Comparison of ENCODE assay signal across 13 cellular contexts in the genomic region with DNA sequence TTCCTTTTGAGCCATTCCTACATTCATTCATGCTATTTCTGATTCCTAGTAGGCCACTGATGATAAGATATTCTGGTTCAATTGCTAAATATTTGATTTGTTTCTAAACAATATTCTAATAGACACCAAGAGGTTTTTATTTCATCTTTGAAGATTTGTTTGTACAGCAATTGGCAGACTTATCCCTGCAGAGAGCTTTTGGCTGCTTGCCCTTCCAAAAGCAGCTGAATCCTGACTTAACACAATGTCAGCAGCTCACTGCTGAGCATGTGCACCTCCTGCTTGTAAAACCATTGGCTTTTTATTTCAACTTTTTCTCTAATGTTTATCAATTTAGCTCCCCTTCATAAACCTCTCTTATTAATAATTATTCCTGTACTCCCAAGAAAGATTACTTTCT. TPM values are rescaled to one million over a fixed set of nuclear protein-coding genes. Genes with fewer than 3 reads are reported as not detected.
DNase-seq lines count a peak whose midpoint lies in the region; ATAC-seq lines count a peak whose summit lies in the region.
"Had no signal": no experiment of that assay in that cellular context is flagged by ENCODE, and none has a peak within 500 bp of the region (broad histone marks: within the 10 kb centered on the region; RNA-seq: fewer than 3 reads in every experiment).

No MANE protein-coding gene starts in this region.

- DNase-seq in G401 (ENCODE audit: low spot score) (peak; percentile 58), NCI-H2196 (lab: John Stamatoyannopoulos, UW; ENCODE audit: unreplicated experiment) (peak; percentile 60), cerebellar cortex (ENCODE audit: low spot score) (peak; percentile 38), midbrain (lab: John Stamatoyannopoulos, UW) (peak; percentile 15)
- DNase-seq in stimulated activated CD4-positive, alpha-beta T cell treated with anti-CD3 and anti-CD28 coated beads, Interleukin-12 subunit alpha, Interleukin-12 subunit beta, amount 100 ng/mL, for 4 hours, result no peak
- no peak for DNase-seq in activated CD4-positive, alpha-beta T cell treated with anti-CD3 and anti-CD28 coated beads, Interleukin-2, amount 50 U/mL, for 48 hours
- DNase-seq: activated CD4-positive, alpha-beta T cell treated with anti-CD3 and anti-CD28 coated beads, Interleukin-2, amount 50 U/mL, for 1 hour; activated gamma-delta T cell treated with Interleukin-2 at 50 U/mL for 16 hours; CD8-positive, alpha-beta T cell; GM23248 had no signal

- in situ Hi-C loops in G401 (cut with HindIII; ENCODE audit: low sequenced_read_pairs), result no loop called here

- ATAC-seq in HG02970 (IDR thresholded peaks at IDR 0.05; ENCODE audit: low FRiP score, unreplicated experiment), result no peak
- no peak for ATAC-seq in HG03571 (IDR thresholded peaks at IDR 0.05; ENCODE audit: unreplicated experiment)
- ATAC-seq: CD8-positive, alpha-beta T cell; mucosa of descending colon had no signal

RNA-seq across cellular contexts. Expression of a gene that starts 45.3 kb away (rescaled TPM):
- 145 and 225 TPM in 2 replicates for total RNA-seq in G401 (2014; rRNA removed; shearing (Covaris generic))
- total RNA-seq: CD8-positive, alpha-beta T cell; GM23248 had no signal

Comparison
In these comparisons a context has a peak if more than half of its experiments do, and no peak if none do; other contexts are left out.
1. DNase-seq: peak in G401 (single experiment), NCI-H2196 (single experiment), cerebellar cortex (single experiment) and midbrain (single experiment); none in stimulated activated CD4-positive, alpha-beta T cell treated with anti-CD3 and anti-CD28 coated beads, Interleukin-12 subunit alpha, Interleukin-12 subunit beta, amount 100 ng/mL, for 4 hours (single experiment) and activated CD4-positive, alpha-beta T cell treated with anti-CD3 and anti-CD28 coated beads, Interleukin-2, amount 50 U/mL, for 48 hours (0 of 2).